Comparison of ENCODE assay signal across 6 cellular contexts in the genomic region with DNA sequence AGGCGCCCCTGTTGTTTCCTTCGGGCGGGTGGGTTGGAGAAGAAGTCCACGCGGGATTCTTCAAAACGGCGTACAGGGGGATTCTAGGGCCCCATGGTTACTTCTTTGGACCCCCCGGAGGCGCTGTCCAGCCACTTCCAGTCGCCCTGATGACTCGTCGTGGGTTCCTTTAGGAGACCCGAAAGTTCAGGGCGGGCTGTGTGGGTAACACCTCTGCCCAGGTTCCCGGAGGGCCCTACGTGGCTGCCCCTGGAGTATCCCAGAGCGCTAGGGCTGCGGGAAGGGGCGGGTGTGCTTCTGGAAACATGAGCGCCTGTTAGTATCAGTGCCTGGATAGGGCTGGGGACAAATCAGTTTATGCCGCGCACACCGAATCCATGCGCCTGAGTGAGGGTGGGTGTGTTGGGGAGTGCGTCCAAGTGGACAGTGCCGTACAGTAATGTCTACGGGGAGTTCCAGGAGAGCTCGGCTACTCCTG.
DNase-seq lines count a peak whose midpoint lies in the region; FAIRE-seq and TF ChIP-seq lines count a peak whose summit lies in the region.

No MANE protein-coding gene starts in this region.

- no peak for TF ChIP-seq CTCF in D721Med (IDR thresholded peaks at IDR 0.05; ENCODE audit: insufficient read depth, missing control alignments)

- peak; percentile 66 for DNase-seq in activated CD4-positive, alpha-beta T cell treated with anti-CD3 and anti-CD28 coated beads for 48 hours
- DNase-seq in activated CD4-positive, alpha-beta T cell treated with anti-CD3 and anti-CD28 coated beads for 4 hours = no peak
- no peak for DNase-seq in activated T-cell treated with anti-CD3 and anti-CD28 coated beads, Interleukin-2, amount 50 U/mL, for 24 hours
- peak; percentile 68 for DNase-seq in left kidney (ENCODE audit: low read depth, low spot score)
- DNase-seq in NCI-H524 treated with DMSO at 0.1 percent for 48 hours (lab: John Stamatoyannopoulos, UW) = no peak
- DNase-seq in D721Med (ENCODE audit: insufficient read length, low spot score) = no peak

- H3K27me3 Mint-ChIP-seq in activated T-cell treated with anti-CD3 and anti-CD28 coated beads, Interleukin-2, amount 50 U/mL, for 24 hours = peaks cover 14% of the 10 kb centered on the region

- peaks cover 31% of the 10 kb centered on the region for H3K4me1 Mint-ChIP-seq in activated T-cell treated with anti-CD3 and anti-CD28 coated beads, Interleukin-2, amount 50 U/mL, for 24 hours (ENCODE audit: low read depth)

- peak overlapping the region; percentile 73 for H3K4me3 Mint-ChIP-seq in activated T-cell treated with anti-CD3 and anti-CD28 coated beads, Interleukin-2, amount 50 U/mL, for 24 hours

- H3K27ac Mint-ChIP-seq in activated T-cell treated with anti-CD3 and anti-CD28 coated beads, Interleukin-2, amount 50 U/mL, for 24 hours = peak overlapping the region; percentile 63

- no peak for FAIRE-seq in D721Med (lab: Jason Lieb, UNC)

- H3K9me3 Mint-ChIP-seq in activated T-cell treated with anti-CD3 and anti-CD28 coated beads, Interleukin-2, amount 50 U/mL, for 24 hours = no peaks in the 10 kb centered on the region

- H3K36me3 Mint-ChIP-seq in activated T-cell treated with anti-CD3 and anti-CD28 coated beads, Interleukin-2, amount 50 U/mL, for 24 hours (ENCODE audit: low read depth) = peaks cover 9% of the 10 kb centered on the region

Comparison
In these comparisons a context has a peak if more than half of its experiments do, and no peak if none do; other contexts are left out.
1. DNase-seq: peak in activated CD4-positive, alpha-beta T cell treated with anti-CD3 and anti-CD28 coated beads for 48 hours (single experiment) and left kidney (single experiment); none in activated CD4-positive, alpha-beta T cell treated with anti-CD3 and anti-CD28 coated beads for 4 hours (0 of 2), activated T-cell treated with anti-CD3 and anti-CD28 coated beads, Interleukin-2, amount 50 U/mL, for 24 hours (single experiment), NCI-H524 treated with DMSO at 0.1 percent for 48 hours (single experiment) and D721Med (single experiment).